ENCODE assay signal across 7 cellular contexts in genomic region chr12:69052613-69053408, GRCh38.
A peak's percentile ranks its signal among the peaks of the same experiment; 100 is the strongest.
DNase-seq lines count a peak whose midpoint lies in the region; TF ChIP-seq lines count a peak whose summit lies in the region.

No MANE protein-coding gene starts in this region.

- H3K4me3 ChIP-seq in fibroblast of the aortic adventitia (ENCODE audit: low read depth, low read length) = no peak overlapping the region

- TF ChIP-seq CTCF in fibroblast of the aortic adventitia (IDR thresholded peaks at IDR 0.05; ENCODE audit: insufficient read depth, low read length) = peak; percentile 22

- peak; percentile 87 for DNase-seq in H4 (ENCODE audit: low spot score)
- DNase-seq in SW480 (ENCODE audit: low spot score) = peak; percentile 85
- DNase-seq in fibroblast of the aortic adventitia (ENCODE audit: low read depth) = peak; percentile 91
- DNase-seq in stimulated activated CD4-positive, alpha-beta T cell treated with anti-CD3 and anti-CD28 coated beads, Interleukin-4, amount 100 ng/mL, for 4 hours = peak; percentile 25 to 30
- no peak for DNase-seq in NCI-H2196 (lab: John Stamatoyannopoulos, UW; ENCODE audit: unreplicated experiment)
- DNase-seq in RKO (ENCODE audit: low spot score) = no peak
- no peak for DNase-seq in SKM-1 treated with dmso at 0.1 percent for 144 hours (lab: John Stamatoyannopoulos, UW; ENCODE audit: unreplicated experiment)

Comparison
In these comparisons a context has a peak if more than half of its experiments do, and no peak if none do; other contexts are left out.
1. DNase-seq: peak in H4 (single experiment), SW480 (single experiment), fibroblast of the aortic adventitia (single experiment) and stimulated activated CD4-positive, alpha-beta T cell treated with anti-CD3 and anti-CD28 coated beads, Interleukin-4, amount 100 ng/mL, for 4 hours (2 of 2); none in NCI-H2196 (single experiment), RKO (single experiment) and SKM-1 treated with dmso at 0.1 percent for 144 hours (single experiment).